ENCODE assay signal across 16 cellular contexts in the genomic region with DNA sequence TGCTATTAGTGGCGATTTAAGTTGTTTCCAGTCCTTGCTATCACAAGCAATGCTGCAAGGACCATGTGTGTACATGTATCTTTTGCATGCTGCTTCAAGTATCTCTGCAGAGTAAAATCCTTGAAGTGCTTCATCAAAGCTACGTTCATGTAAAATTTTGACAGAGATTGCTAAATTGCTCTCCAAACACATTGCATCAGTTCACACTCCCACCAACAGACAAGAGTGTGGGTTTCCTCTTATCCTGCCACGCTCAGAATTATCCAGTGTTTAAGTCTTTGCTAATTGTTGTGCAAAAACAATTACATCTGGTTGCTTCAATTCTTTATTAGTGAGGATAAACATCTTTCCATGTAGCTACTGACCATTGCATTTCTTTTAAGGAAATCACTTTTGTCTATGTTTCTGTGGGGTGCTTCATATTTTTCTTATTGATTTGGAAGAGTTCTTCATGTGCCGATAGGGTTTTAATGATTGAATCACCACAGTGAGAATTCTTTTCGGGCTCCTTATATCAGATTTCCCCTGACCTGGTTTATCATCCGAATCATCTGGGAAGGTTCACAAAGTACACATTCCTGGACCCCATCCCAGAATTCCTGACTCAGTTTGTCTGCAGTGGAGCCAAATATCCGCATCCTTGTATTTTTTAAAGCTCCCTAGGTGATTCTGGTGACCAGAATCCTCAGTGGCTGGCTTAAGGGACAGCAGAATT.
"Had no signal": no experiment of that assay in that cellular context is flagged by ENCODE, and none has a peak within 500 bp of the region (broad histone marks: within the 10 kb centered on the region; RNA-seq: fewer than 3 reads in every experiment).

No MANE protein-coding gene starts in this region.

- H3K9me3 ChIP-seq: gastroesophageal sphincter, left lung, suprapubic skin, upper lobe of left lung had no signal

- DNase-seq: activated B cell treated with CpG ODN at 0.5 μM for 24 hours; activated CD4-positive, alpha-beta T cell treated with anti-CD3 and anti-CD28 coated beads, Interleukin-2, amount 10 ng/mL, durations not matched to agents 7 days and 5 days; activated CD8-positive, alpha-beta memory T cell treated with anti-CD3 and anti-CD28 coated beads for 24 hours; cortex of kidney; effector CD8-positive, alpha-beta T cell; islet precursor cell; left lung; nephron progenitor cell; stimulated activated CD4-positive, alpha-beta T cell treated with anti-CD3 and anti-CD28 coated beads, Interleukin-4, amount 100 ng/mL, for 1 hour; stimulated activated CD8-positive, alpha-beta memory T cell treated with anti-CD3 and anti-CD28 coated beads, Interleukin-4, amount 100 ng/mL, for 48 hours; stimulated activated naive CD8-positive, alpha-beta T cell treated with anti-CD3 and anti-CD28 coated beads, Interleukin-15, Interleukin-2, amounts not matched to agents 100 U/mL and 50 U/mL, for 24 hours; upper lobe of left lung had no signal

- H3K36me3 ChIP-seq: gastroesophageal sphincter, left lung, suprapubic skin, upper lobe of left lung had no signal

- H3K4me3 ChIP-seq: gastroesophageal sphincter, left lung, suprapubic skin, upper lobe of left lung had no signal

- H3K27me3 ChIP-seq: gastroesophageal sphincter, left lung, suprapubic skin, upper lobe of left lung had no signal

- FAIRE-seq: TTC549 had no signal

- H3K27ac ChIP-seq: left lung, suprapubic skin, upper lobe of left lung had no signal

- ATAC-seq: activated T-helper 17 cell treated with anti-CD3 and anti-CD28 coated beads, Interleukin-2, amount 50 U/mL, for 72 hours; gastroesophageal sphincter; left lung; stimulated activated naive CD8-positive, alpha-beta T cell treated with anti-CD3 and anti-CD28 coated beads, Interleukin-15, Interleukin-2, amounts not matched to agents 100 U/mL and 50 U/mL, for 24 hours had no signal

- H3K4me1 ChIP-seq: gastroesophageal sphincter, suprapubic skin, upper lobe of left lung had no signal
